In genomic region chr4:108345862-108346530, GRCh38 we compare ENCODE assay signal across 15 cellular contexts.
A peak's percentile ranks its signal among the peaks of the same experiment; 100 is the strongest.
DNase-seq lines count a peak whose midpoint lies in the region; ATAC-seq and TF ChIP-seq lines count a peak whose summit lies in the region.
"Had no signal": no experiment of that assay in that cellular context is flagged by ENCODE, and none has a peak within 500 bp of the region (broad histone marks: within the 10 kb centered on the region; RNA-seq: fewer than 3 reads in every experiment).

No MANE protein-coding gene starts in this region.

- H2AFZ ChIP-seq in KMS-11 (ENCODE audit: low read depth) = no peak overlapping the region

- CTCF ChIA-PET in CD4-positive, alpha-beta memory T cell (lab: Charles Lee; ENCODE audit: partially characterized antibody) = interaction anchor here (1.4 to 1.6 kb wide), 3 partner anchors 10 to 135 kb away, joined by 4 to 10 read pairs (median 4); no protein-coding TSS in a partner anchor

- no peak for TF ChIP-seq CTCF in KMS-11 (conservative IDR thresholded peaks at IDR 0.05; ENCODE audit: low read depth, low read length)

- no peak overlapping the region for H3K27ac Mint-ChIP-seq in activated T-helper 17 cell treated with anti-CD3 and anti-CD28 coated beads, Interleukin-2, amount 50 U/mL, for 72 hours
- peak overlapping the region in 1 of 7 donors; percentile 67 for H3K27ac Mint-ChIP-seq in CD4-positive, alpha-beta memory T cell
- H3K27ac Mint-ChIP-seq: stimulated activated naive CD8-positive, alpha-beta T cell treated with anti-CD3 and anti-CD28 coated beads, Interleukin-15, Interleukin-2, amounts not matched to agents 100 ng/mL and 50 ng/mL, for 24 hours had no signal

- ATAC-seq in activated T-helper 17 cell treated with anti-CD3 and anti-CD28 coated beads, Interleukin-2, amount 50 U/mL, for 72 hours (replicated peaks) = peak; percentile 26
- ATAC-seq: esophagus mucosa, mucosa of descending colon had no signal

- H4K20me1 ChIP-seq in BLaER1 treated with 17β-estradiol and CSF1 and Interleukin-3, amounts not matched to agents 10 nM and 100 nM = no peaks in the 10 kb centered on the region
- no peaks in the 10 kb centered on the region for H4K20me1 ChIP-seq in KMS-11 (ENCODE audit: insufficient read depth)

- H3K27me3 Mint-ChIP-seq in activated T-helper 17 cell treated with anti-CD3 and anti-CD28 coated beads, Interleukin-2, amount 50 U/mL, for 72 hours = no peaks in the 10 kb centered on the region
- no peaks in the 10 kb centered on the region for H3K27me3 Mint-ChIP-seq in CD4-positive, alpha-beta memory T cell
- H3K27me3 Mint-ChIP-seq: stimulated activated naive CD8-positive, alpha-beta T cell treated with anti-CD3 and anti-CD28 coated beads, Interleukin-15, Interleukin-2, amounts not matched to agents 100 ng/mL and 50 ng/mL, for 24 hours had no signal

- no peaks in the 10 kb centered on the region for H3K79me2 ChIP-seq in KMS-11 (ENCODE audit: insufficient read depth, low read depth)

- no peaks in the 10 kb centered on the region for H3K36me3 ChIP-seq in BLaER1 treated with 17β-estradiol and CSF1 and Interleukin-3, amounts not matched to agents 10 nM and 100 nM
- H3K36me3 ChIP-seq in KMS-11 (ENCODE audit: insufficient read depth) = no peaks in the 10 kb centered on the region
- H3K36me3 ChIP-seq in CD4-positive, alpha-beta memory T cell (ENCODE audit: insufficient read depth, low read length) = no peaks in the 10 kb centered on the region
- H3K36me3 ChIP-seq: cardiac muscle cell, WERI-Rb-1 had no signal

- no peak overlapping the region for H3K4me3 ChIP-seq in BLaER1 treated with 17β-estradiol and CSF1 and Interleukin-3, amounts not matched to agents 10 nM and 100 nM
- no peak overlapping the region for H3K4me3 ChIP-seq in KMS-11 (IDR thresholded peaks at IDR 0.05; ENCODE audit: insufficient read depth, low read depth, low read length)
- H3K4me3 ChIP-seq in CD4-positive, alpha-beta memory T cell (ENCODE audit: low read length in 2 of 2) = no peak overlapping the region
- H3K4me3 ChIP-seq: cardiac muscle cell, mucosa of descending colon had no signal

- H3K36me3 Mint-ChIP-seq in activated T-helper 17 cell treated with anti-CD3 and anti-CD28 coated beads, Interleukin-2, amount 50 U/mL, for 72 hours (ENCODE audit: low read depth) = no peaks in the 10 kb centered on the region
- peaks cover 0 to 4% of the 10 kb centered on the region in 2 donors for H3K36me3 Mint-ChIP-seq in CD4-positive, alpha-beta memory T cell

- H3K4me3 Mint-ChIP-seq in activated T-helper 17 cell treated with anti-CD3 and anti-CD28 coated beads, Interleukin-2, amount 50 U/mL, for 72 hours = no peak overlapping the region
- peak overlapping the region in 3 of 8 donors; percentile 15 to 38 (median 18) for H3K4me3 Mint-ChIP-seq in CD4-positive, alpha-beta memory T cell
- H3K4me3 Mint-ChIP-seq: stimulated activated naive CD8-positive, alpha-beta T cell treated with anti-CD3 and anti-CD28 coated beads, Interleukin-15, Interleukin-2, amounts not matched to agents 100 ng/mL and 50 ng/mL, for 24 hours had no signal

- H3K4me1 ChIP-seq in BLaER1 treated with 17β-estradiol and CSF1 and Interleukin-3, amounts not matched to agents 10 nM and 100 nM = peaks cover 0 to 18% (median 12%) of the 10 kb centered on the region in 10 experiments; a peak in 18 of 20 replicates
- peaks cover 43% of the 10 kb centered on the region for H3K4me1 ChIP-seq in KMS-11 (ENCODE audit: low read depth, poor library complexity, severe bottlenecking)
- peaks cover 29% of the 10 kb centered on the region for H3K4me1 ChIP-seq in CD4-positive, alpha-beta memory T cell (ENCODE audit: insufficient read depth, low read length)

- H3K27ac ChIP-seq in BLaER1 treated with 17β-estradiol and CSF1 and Interleukin-3, amounts not matched to agents 10 nM and 100 nM = no peak overlapping the region
- peak overlapping the region; percentile 17; the same call in 1 of the 2 replicates for H3K27ac ChIP-seq in KMS-11
- H3K27ac ChIP-seq in CD4-positive, alpha-beta memory T cell (ENCODE audit: low read depth, low read length) = no peak overlapping the region
- H3K27ac ChIP-seq: cardiac muscle cell, WERI-Rb-1 had no signal

- intact Hi-C loops in CD4-positive, alpha-beta memory T cell (cut with micrococcal nuclease) = no loop called here

- POLR2A ChIA-PET in CD4-positive, alpha-beta memory T cell (lab: Charles Lee; ENCODE audit: partially characterized antibody) = interaction anchor here (1.1 to 2.5 kb wide), 4 partner anchors 9 to 173 kb away, joined by 4 to 24 read pairs (median 4); no protein-coding TSS in a partner anchor

- H3K9ac ChIP-seq in BLaER1 treated with 17β-estradiol and CSF1 and Interleukin-3, amounts not matched to agents 10 nM and 100 nM = no peak overlapping the region
- H3K9ac ChIP-seq in KMS-11 = no peak overlapping the region

- H3K4me2 ChIP-seq in BLaER1 treated with 17β-estradiol and CSF1 and Interleukin-3, amounts not matched to agents 10 nM and 100 nM = peak overlapping the region in 9 of 11 experiments; percentile 6 to 82 (median 35); a peak in 13 of 22 replicates
- H3K4me2 ChIP-seq in KMS-11 = peak overlapping the region; percentile 61

- H3K9me3 ChIP-seq in BLaER1 treated with 17β-estradiol and CSF1 and Interleukin-3, amounts not matched to agents 10 nM and 100 nM (replicated peaks in 1 of 11) = peaks cover 0 to 9% (median 0%) of the 10 kb centered on the region in 11 experiments; a peak in 4 of 22 replicates
- H3K9me3 ChIP-seq in CD4-positive, alpha-beta memory T cell (ENCODE audit: control insufficient read depth in 1 of 2, low read length in 2 of 2) = no peaks in the 10 kb centered on the region
- H3K9me3 ChIP-seq: mucosa of descending colon had no signal

- no peaks in the 10 kb centered on the region for H3K9me3 Mint-ChIP-seq in activated T-helper 17 cell treated with anti-CD3 and anti-CD28 coated beads, Interleukin-2, amount 50 U/mL, for 72 hours
- no peaks in the 10 kb centered on the region for H3K9me3 Mint-ChIP-seq in CD4-positive, alpha-beta memory T cell
- H3K9me3 Mint-ChIP-seq: stimulated activated naive CD8-positive, alpha-beta T cell treated with anti-CD3 and anti-CD28 coated beads, Interleukin-15, Interleukin-2, amounts not matched to agents 100 ng/mL and 50 ng/mL, for 24 hours had no signal

- DNase-seq in kidney tubule cell (ENCODE audit: low spot score) (peak; percentile 71), dedifferentiated amniotic fluid mesenchymal stem cell (ENCODE audit: extremely low spot score) (no peak), NCI-H526 treated with DMSO at 0.1 percent for 48 hours (lab: John Stamatoyannopoulos, UW) (no peak), NCI-H1930 (lab: John Stamatoyannopoulos, UW) (no peak)
- DNase-seq in CD4-positive, alpha-beta memory T cell = no peak
- DNase-seq: activated T-cell treated with anti-CD3 and anti-CD28 coated beads, Interleukin-2, amount 50 U/mL, for 1 hour; mucosa of descending colon; stimulated activated CD4-positive, alpha-beta T cell treated with anti-CD3 and anti-CD28 coated beads, Interleukin-4, amount 100 ng/mL, for 24 hours; WERI-Rb-1 had no signal

- peaks cover 26% of the 10 kb centered on the region for H3K4me1 Mint-ChIP-seq in activated T-helper 17 cell treated with anti-CD3 and anti-CD28 coated beads, Interleukin-2, amount 50 U/mL, for 72 hours
- peaks cover 37 to 58% (median 48%) of the 10 kb centered on the region in 4 donors for H3K4me1 Mint-ChIP-seq in CD4-positive, alpha-beta memory T cell

- no peaks in the 10 kb centered on the region; a peak in 1 of 22 replicates for H3K27me3 ChIP-seq in BLaER1 treated with 17β-estradiol and CSF1 and Interleukin-3, amounts not matched to agents 10 nM and 100 nM
- H3K27me3 ChIP-seq in KMS-11 (ENCODE audit: insufficient read depth, low read depth) = no peaks in the 10 kb centered on the region
- no peaks in the 10 kb centered on the region for H3K27me3 ChIP-seq in CD4-positive, alpha-beta memory T cell (ENCODE audit: insufficient read depth, low read length)
- H3K27me3 ChIP-seq: cardiac muscle cell had no signal
